11 cellular contexts compared by ENCODE assay signal in genomic region chr1:175597969-175598765, GRCh38.
DNase-seq lines count a peak whose midpoint lies in the region; ATAC-seq and TF ChIP-seq lines count a peak whose summit lies in the region.
"Had no signal": no experiment of that assay in that cellular context is flagged by ENCODE, and none has a peak within 500 bp of the region (broad histone marks: within the 10 kb centered on the region; RNA-seq: fewer than 3 reads in every experiment).

No MANE protein-coding gene starts in this region.

- H3K27ac Mint-ChIP-seq in activated B cell treated with CpG ODN at 0.5 μM for 24 hours: peak overlapping the region; percentile 86
- no peak overlapping the region for H3K27ac Mint-ChIP-seq in CD8-positive, alpha-beta T cell

- no peaks in the 10 kb centered on the region for H3K36me3 Mint-ChIP-seq in activated B cell treated with CpG ODN at 0.5 μM for 24 hours (ENCODE audit: low read depth)
- H3K36me3 Mint-ChIP-seq in CD8-positive, alpha-beta T cell: no peaks in the 10 kb centered on the region

- intact Hi-C loops in activated B cell treated with CpG ODN at 0.5 μM for 24 hours (cut with micrococcal nuclease): loop anchor here (5.0 kb wide), 1 partner anchor 116 kb away; no protein-coding TSS in a partner anchor
- intact Hi-C loops in CD8-positive, alpha-beta T cell (cut with DNase I, micrococcal nuclease): no loop called here

- no peaks in the 10 kb centered on the region for H3K4me1 ChIP-seq in osteoblast (ENCODE audit: insufficient read depth, low read length)
- H3K4me1 ChIP-seq in CD8-positive, alpha-beta T cell (ENCODE audit: insufficient read depth, low read length): no peaks in the 10 kb centered on the region
- H3K4me1 ChIP-seq: psoas muscle had no signal

- CTCF ChIA-PET in activated B cell treated with CpG ODN at 0.5 μM for 24 hours (lab: Charles Lee): no interaction called here
- CTCF ChIA-PET in CD8-positive, alpha-beta T cell (lab: Charles Lee): no interaction called here

- no peaks in the 10 kb centered on the region for H3K36me3 ChIP-seq in osteoblast (ENCODE audit: insufficient read depth, low read length)
- no peaks in the 10 kb centered on the region for H3K36me3 ChIP-seq in CD8-positive, alpha-beta T cell (ENCODE audit: insufficient read depth, low read length)

- H3K9me3 ChIP-seq in osteoblast (ENCODE audit: low read depth, low read length): no peaks in the 10 kb centered on the region
- no peaks in the 10 kb centered on the region for H3K9me3 ChIP-seq in CD8-positive, alpha-beta T cell (ENCODE audit: low read length)
- H3K9me3 ChIP-seq: psoas muscle had no signal

- no peaks in the 10 kb centered on the region for H3K79me2 ChIP-seq in osteoblast (ENCODE audit: insufficient read depth, low read length)

- H3K27me3 Mint-ChIP-seq in activated B cell treated with CpG ODN at 0.5 μM for 24 hours: peaks cover 2% of the 10 kb centered on the region
- peaks cover 31% of the 10 kb centered on the region for H3K27me3 Mint-ChIP-seq in CD8-positive, alpha-beta T cell (ENCODE audit: low read depth)

- H3K4me3 Mint-ChIP-seq in activated B cell treated with CpG ODN at 0.5 μM for 24 hours: peak overlapping the region; percentile 70
- H3K4me3 Mint-ChIP-seq in CD8-positive, alpha-beta T cell: no peak overlapping the region

- H3K27ac ChIP-seq in osteoblast (ENCODE audit: low read depth, low read length) (no peak overlapping the region), coronary artery (no peak overlapping the region)
- H3K27ac ChIP-seq in CD8-positive, alpha-beta T cell (ENCODE audit: low read depth, low read length): no peak overlapping the region
- H3K27ac ChIP-seq: psoas muscle had no signal

- no peaks in the 10 kb centered on the region for H4K20me1 ChIP-seq in osteoblast (ENCODE audit: insufficient read depth, low read length)

- ATAC-seq in GM18868 (IDR thresholded peaks at IDR 0.05; ENCODE audit: unreplicated experiment): peak; percentile 64
- peak; percentile 54 for ATAC-seq in HG02840 (IDR thresholded peaks at IDR 0.05; ENCODE audit: low FRiP score, unreplicated experiment)
- ATAC-seq in activated B cell treated with CpG ODN at 0.5 μM for 24 hours (ENCODE audit: low read depth): peak; percentile 34
- ATAC-seq in CD8-positive, alpha-beta T cell: no peak
- ATAC-seq: psoas muscle had no signal

- no peak overlapping the region for H3K4me3 ChIP-seq in osteoblast (ENCODE audit: insufficient read depth, low read length)
- no peak overlapping the region for H3K4me3 ChIP-seq in coronary artery
- no peak overlapping the region for H3K4me3 ChIP-seq in CD8-positive, alpha-beta T cell (ENCODE audit: low read depth, low read length)

- POLR2A ChIA-PET in activated B cell treated with CpG ODN at 0.5 μM for 24 hours (lab: Charles Lee): no interaction called here
- POLR2A ChIA-PET in CD8-positive, alpha-beta T cell (lab: Charles Lee): no interaction called here

- H3K4me1 Mint-ChIP-seq in activated B cell treated with CpG ODN at 0.5 μM for 24 hours: peaks cover 57% of the 10 kb centered on the region
- H3K4me1 Mint-ChIP-seq in CD8-positive, alpha-beta T cell (ENCODE audit: low read depth): no peaks in the 10 kb centered on the region

- no peaks in the 10 kb centered on the region for H3K9me3 Mint-ChIP-seq in activated B cell treated with CpG ODN at 0.5 μM for 24 hours
- H3K9me3 Mint-ChIP-seq in CD8-positive, alpha-beta T cell: no peaks in the 10 kb centered on the region

- no peaks in the 10 kb centered on the region for H3K27me3 ChIP-seq in osteoblast (ENCODE audit: insufficient read depth, low read length)
- H3K27me3 ChIP-seq in CD8-positive, alpha-beta T cell (ENCODE audit: insufficient read depth, low read length): no peaks in the 10 kb centered on the region

- no peak overlapping the region for H3K4me2 ChIP-seq in osteoblast (ENCODE audit: insufficient read depth, low read length)

- DNase-seq in activated B cell treated with CpG ODN at 0.5 μM for 24 hours (no peak), osteoblast (ENCODE audit: insufficient read length, low spot score, missing footprints) (peak; percentile 36), coronary artery (ENCODE audit: low spot score) (no peak), GM19240 (ENCODE audit: insufficient read length, low spot score) (no peak)
- no peak for DNase-seq in CD8-positive, alpha-beta T cell
- no peak for DNase-seq in activated naive CD4-positive, alpha-beta T cell treated with Interleukin-2 at 50 U/mL for 16 hours
- DNase-seq: aorta, NCI-H748 treated with DMSO at 0.1 percent for 48 hours, psoas muscle had no signal

- no peak for TF ChIP-seq CTCF in activated B cell treated with CpG ODN at 0.5 μM for 24 hours (IDR thresholded peaks at IDR 0.05)
- TF ChIP-seq CTCF in osteoblast (IDR thresholded peaks at IDR 0.05; ENCODE audit: extremely low read depth, low read depth, low read length): no peak
- TF ChIP-seq CTCF in coronary artery (IDR thresholded peaks at IDR 0.05): no peak
- no peak for TF ChIP-seq CTCF in CD8-positive, alpha-beta T cell (IDR thresholded peaks at IDR 0.05)

- H2AFZ ChIP-seq in osteoblast (ENCODE audit: low read length): no peak overlapping the region
